Comparison of ENCODE assay signal across 10 cellular contexts in genomic region chr2:44107086-44107740, GRCh38.
A peak's percentile ranks its signal among the peaks of the same experiment; 100 is the strongest.
DNase-seq lines count a peak whose midpoint lies in the region; ATAC-seq and TF ChIP-seq lines count a peak whose summit lies in the region.
"Had no signal": no experiment of that assay in that cellular context is flagged by ENCODE, and none has a peak within 500 bp of the region (broad histone marks: within the 10 kb centered on the region; RNA-seq: fewer than 3 reads in every experiment).

No MANE protein-coding gene starts in this region.

- H3K4me3 ChIP-seq in GM12865 (ENCODE audit: low read depth, low read length) = no peak overlapping the region
- no peak overlapping the region for H3K4me3 ChIP-seq in CD8-positive, alpha-beta memory T cell (ENCODE audit: low read length)
- H3K4me3 ChIP-seq: thoracic aorta had no signal

- H3K27me3 Mint-ChIP-seq in CD8-positive, alpha-beta memory T cell = peaks cover 5 to 10% of the 10 kb centered on the region in 2 donors
- no peaks in the 10 kb centered on the region for H3K27me3 Mint-ChIP-seq in MCF 10A (ENCODE audit: insufficient read depth, unreplicated experiment)

- no peaks in the 10 kb centered on the region for H3K9me3 ChIP-seq in CD8-positive, alpha-beta memory T cell (ENCODE audit: low read length)
- H3K9me3 ChIP-seq: thoracic aorta had no signal

- no peak overlapping the region for H3K27ac ChIP-seq in CD8-positive, alpha-beta memory T cell (ENCODE audit: low read depth, low read length)
- H3K27ac ChIP-seq: C4-2B, thoracic aorta had no signal

- intact Hi-C loops in MCF 10A (cut with micrococcal nuclease) = no loop called here

- BruUV-seq in MCF 10A (replicated peaks; lab: Mats Ljungman, UMichigan) = no TSS peak

- POLR2A ChIA-PET in CD8-positive, alpha-beta memory T cell (lab: Charles Lee) = no interaction called here
- POLR2A ChIA-PET in MCF 10A (lab: Yijun Ruan, JAX) = interaction anchor here (0.6 to 1.7 kb wide), 3 partner anchors 8 to 605 kb away, joined by 3 read pairs; no protein-coding TSS in a partner anchor

- TF ChIP-seq CTCF in GM12865 (IDR thresholded peaks at IDR 0.05; ENCODE audit: insufficient read depth, low read depth, low read length, missing control alignments) (no peak), MCF 10A (IDR thresholded peaks at IDR 0.05; ENCODE audit: unreplicated experiment) (no peak)

- no peak overlapping the region for H3K27ac Mint-ChIP-seq in CD8-positive, alpha-beta memory T cell
- H3K27ac Mint-ChIP-seq in MCF 10A (ENCODE audit: low read depth, unreplicated experiment) = no peak overlapping the region

- H3K27me3 ChIP-seq in CD8-positive, alpha-beta memory T cell (ENCODE audit: insufficient read depth, low read length, poor library complexity, severe bottlenecking) = no peaks in the 10 kb centered on the region

- DNase-seq in GM12865 (ENCODE audit: low read depth) (peak; percentile 85), MCF 10A (ENCODE audit: unreplicated experiment) (no peak)
- DNase-seq in CD8-positive, alpha-beta memory T cell = no peak

- CTCF ChIA-PET in CD8-positive, alpha-beta memory T cell (lab: Charles Lee) = interaction anchor here (1.1 kb wide), 1 partner anchor 19 kb away, joined by 6 read pairs; no protein-coding TSS in a partner anchor
- CTCF ChIA-PET in MCF 10A (lab: Yijun Ruan, JAX) = interaction anchor here (0.6 kb wide), 1 partner anchor 169 kb away, joined by 3 read pairs; no protein-coding TSS in a partner anchor

- H3K4me1 ChIP-seq in CD8-positive, alpha-beta memory T cell (ENCODE audit: insufficient read depth, low read length) = no peaks in the 10 kb centered on the region

- peak; percentile 56 for ATAC-seq in GM19035 (IDR thresholded peaks at IDR 0.05; ENCODE audit: unreplicated experiment)
- peak; percentile 83 for ATAC-seq in HG02678 (IDR thresholded peaks at IDR 0.05; ENCODE audit: unreplicated experiment)
- peak; percentile 65 for ATAC-seq in HG03521 (IDR thresholded peaks at IDR 0.05; ENCODE audit: unreplicated experiment)
- no peak for ATAC-seq in HG03025 (IDR thresholded peaks at IDR 0.05; ENCODE audit: low FRiP score, unreplicated experiment)
- ATAC-seq in HG03045 (IDR thresholded peaks at IDR 0.05; ENCODE audit: unreplicated experiment) = no peak

- H3K4me3 Mint-ChIP-seq in CD8-positive, alpha-beta memory T cell = no peak overlapping the region
- H3K4me3 Mint-ChIP-seq in MCF 10A (ENCODE audit: unreplicated experiment) = no peak overlapping the region

- peaks cover 0 to 17% (median 0%) of the 10 kb centered on the region in 3 donors for H3K4me1 Mint-ChIP-seq in CD8-positive, alpha-beta memory T cell
- no peaks in the 10 kb centered on the region for H3K4me1 Mint-ChIP-seq in MCF 10A (ENCODE audit: insufficient read depth, unreplicated experiment)

- no peaks in the 10 kb centered on the region for H3K36me3 ChIP-seq in CD8-positive, alpha-beta memory T cell (ENCODE audit: insufficient read depth, low read length)
- H3K36me3 ChIP-seq: thoracic aorta had no signal

- H3K9me3 Mint-ChIP-seq in CD8-positive, alpha-beta memory T cell = no peaks in the 10 kb centered on the region
- no peaks in the 10 kb centered on the region for H3K9me3 Mint-ChIP-seq in MCF 10A (ENCODE audit: unreplicated experiment)

- H3K36me3 Mint-ChIP-seq in CD8-positive, alpha-beta memory T cell = no peaks in the 10 kb centered on the region
- no peaks in the 10 kb centered on the region for H3K36me3 Mint-ChIP-seq in MCF 10A (ENCODE audit: insufficient read depth, unreplicated experiment)

Comparison
In these comparisons a context has a peak if more than half of its experiments do, and no peak if none do; other contexts are left out.
1. ATAC-seq: peak in GM19035 (single experiment), HG02678 (single experiment) and HG03521 (single experiment); none in HG03025 (single experiment) and HG03045 (single experiment).